ENCODE assay signal across 8 cellular contexts in genomic region chr16:89574681-89575246, GRCh38. TPM values are rescaled to one million over a fixed set of nuclear protein-coding genes. Genes with fewer than 3 reads are reported as not detected.
DNase-seq lines count a peak whose midpoint lies in the region; ATAC-seq and TF ChIP-seq lines count a peak whose summit lies in the region.

No MANE protein-coding gene starts in this region.

- H3K4me3 Mint-ChIP-seq in stimulated activated naive B cell treated with anti-CD40 and anti-IgM and Interleukin-4, amounts not matched to agents 10 μg/mL and 1 μg/mL and 100 μg/mL, for 72 hours = peak overlapping the region; percentile 81 to 82

- H3K36me3 ChIP-seq in ES-I3 (ENCODE audit: insufficient read depth, low read length) (peaks cover 3% of the 10 kb centered on the region; the same call in 1 of the 2 replicates), breast epithelium (no peaks in the 10 kb centered on the region), kidney epithelial cell (ENCODE audit: control insufficient read depth, insufficient read depth, low read length) (no peaks in the 10 kb centered on the region)

- H3K36me3 Mint-ChIP-seq in stimulated activated naive B cell treated with anti-CD40 and anti-IgM and Interleukin-4, amounts not matched to agents 10 μg/mL and 1 μg/mL and 100 μg/mL, for 72 hours = peaks cover 1 to 4% of the 10 kb centered on the region in 2 donors

- intact Hi-C loops in breast epithelium (cut with DNase I; ENCODE audit: low total_unique reads) = no loop called here

- no peak overlapping the region for H3K27ac ChIP-seq in breast epithelium

- H3K9me3 Mint-ChIP-seq in stimulated activated naive B cell treated with anti-CD40 and anti-IgM and Interleukin-4, amounts not matched to agents 10 μg/mL and 1 μg/mL and 100 μg/mL, for 72 hours = no peaks in the 10 kb centered on the region

- H3K27ac Mint-ChIP-seq in stimulated activated naive B cell treated with anti-CD40 and anti-IgM and Interleukin-4, amounts not matched to agents 10 μg/mL and 1 μg/mL and 100 μg/mL, for 72 hours = peak overlapping the region; percentile 42

- DNase-seq in SW480 (ENCODE audit: low spot score) (peak; percentile 77), breast epithelium (ENCODE audit: low spot score in 2 of 2) (no peak), kidney epithelial cell (ENCODE audit: low read depth) (no peak), NCI-H446 treated with DMSO at 0.1 percent for 48 hours (lab: John Stamatoyannopoulos, UW) (no peak), NCI-H2081 treated with DMSO at 0.1 percent for 48 hours (lab: John Stamatoyannopoulos, UW) (no peak)
- peak; percentile 54 for DNase-seq in stimulated activated naive B cell treated with anti-CD40 and anti-IgM and Interleukin-4, amounts not matched to agents 10 μg/mL and 1 μg/mL and 100 μg/mL, for 72 hours

- H3K9ac ChIP-seq in ES-I3 (ENCODE audit: low read depth, low read length) = peak overlapping the region; percentile 68

- ATAC-seq in HG03432 (IDR thresholded peaks at IDR 0.05; ENCODE audit: unreplicated experiment) = peak; percentile 52
- ATAC-seq in stimulated activated naive B cell treated with anti-CD40 and anti-IgM and Interleukin-4, amounts not matched to agents 10 μg/mL and 1 μg/mL and 100 μg/mL, for 72 hours (replicated peaks) = peak; percentile 72 to 76

- peak overlapping the region; percentile 6 to 65 (median 41) for H3K4me3 ChIP-seq in breast epithelium
- H3K4me3 ChIP-seq in kidney epithelial cell (ENCODE audit: low read depth, low read length) = peak overlapping the region; percentile 20

- peaks cover 15 to 30% of the 10 kb centered on the region in 2 donors for H3K27me3 Mint-ChIP-seq in stimulated activated naive B cell treated with anti-CD40 and anti-IgM and Interleukin-4, amounts not matched to agents 10 μg/mL and 1 μg/mL and 100 μg/mL, for 72 hours

- peaks cover 10% of the 10 kb centered on the region; the same call in 1 of the 2 replicates for H3K4me1 ChIP-seq in ES-I3 (ENCODE audit: insufficient read depth, low read length)
- peaks cover 8 to 12% of the 10 kb centered on the region in 2 donors for H3K4me1 ChIP-seq in breast epithelium

- no peaks in the 10 kb centered on the region for H3K9me3 ChIP-seq in ES-I3 (ENCODE audit: control insufficient read depth, insufficient read depth, low read length)
- no peaks in the 10 kb centered on the region for H3K9me3 ChIP-seq in breast epithelium

- TF ChIP-seq CTCF in breast epithelium (IDR thresholded peaks at IDR 0.05) = peak in 1 of 3 donors; percentile 39
- TF ChIP-seq CTCF in kidney epithelial cell (IDR thresholded peaks at IDR 0.05; ENCODE audit: insufficient read depth, low read length, poor library complexity, severe bottlenecking) = peak; percentile 32

- H3K27me3 ChIP-seq in breast epithelium (peaks cover 13 to 50% of the 10 kb centered on the region in 2 donors), kidney epithelial cell (ENCODE audit: control insufficient read depth, insufficient read depth, low read length) (peaks cover 40% of the 10 kb centered on the region)

- peaks cover 19 to 29% of the 10 kb centered on the region in 2 donors for H3K4me1 Mint-ChIP-seq in stimulated activated naive B cell treated with anti-CD40 and anti-IgM and Interleukin-4, amounts not matched to agents 10 μg/mL and 1 μg/mL and 100 μg/mL, for 72 hours

- TF ChIP-seq POLR2A in breast epithelium (IDR thresholded peaks at IDR 0.05) = no peak

RNA-seq across cellular contexts. Expression of gene CPNE7, which starts 0.8 kb away (rescaled TPM):
- 1 to 10 TPM in 2 of 3 donors, not detected in 1; 1.2 to 4.9 TPM for total RNA-seq in breast epithelium
- 11.5 and 11.6 TPM in 2 replicates for total RNA-seq in kidney epithelial cell

RNA-seq across cellular contexts. Expression of gene RPL13, which starts 14.3 kb away (rescaled TPM):
- 1,000 to 10,000 TPM; 5,075 to 6,295 (median 5,484) TPM for total RNA-seq in breast epithelium
- 11,644 and 17,833 TPM in 2 replicates for total RNA-seq in kidney epithelial cell

RNA-seq across cellular contexts. Expression of gene DPEP1, which starts 38.7 kb away (rescaled TPM):
- total RNA-seq in breast epithelium (under 1 TPM; 0.59 to 0.98 (median 0.80) TPM), kidney epithelial cell (1.2 and 3.1 TPM in 2 replicates)

Comparison
In these comparisons a context has a peak if more than half of its experiments do, and no peak if none do; other contexts are left out.
1. DNase-seq: peak in SW480 (single experiment) and stimulated activated naive B cell treated with anti-CD40 and anti-IgM and Interleukin-4, amounts not matched to agents 10 μg/mL and 1 μg/mL and 100 μg/mL, for 72 hours (single experiment); none in breast epithelium (0 of 2), kidney epithelial cell (single experiment), NCI-H446 treated with DMSO at 0.1 percent for 48 hours (single experiment) and NCI-H2081 treated with DMSO at 0.1 percent for 48 hours (single experiment).